21 cellular contexts compared by ENCODE assay signal in genomic region chr16:57640185-57640584, GRCh38. TPM values are rescaled to one million over a fixed set of nuclear protein-coding genes. Genes with fewer than 3 reads are reported as not detected.
A peak's percentile ranks its signal among the peaks of the same experiment; 100 is the strongest.
DNase-seq lines count a peak whose midpoint lies in the region; ATAC-seq and TF ChIP-seq lines count a peak whose summit lies in the region.
"Had no signal": no experiment of that assay in that cellular context is flagged by ENCODE, and none has a peak within 500 bp of the region (broad histone marks: within the 10 kb centered on the region; RNA-seq: fewer than 3 reads in every experiment).

No MANE protein-coding gene starts in this region.

- H3K9me3 Mint-ChIP-seq in CD8-positive, alpha-beta memory T cell = no peaks in the 10 kb centered on the region
- H3K9me3 Mint-ChIP-seq in endothelial cell (ENCODE audit: unreplicated experiment) = no peaks in the 10 kb centered on the region
- no peaks in the 10 kb centered on the region for H3K9me3 Mint-ChIP-seq in stimulated activated effector memory CD8-positive, alpha-beta T cell treated with anti-CD3 and anti-CD28 coated beads, Interleukin-12 subunit alpha, Interleukin-12 subunit beta, amount 100 ng/mL, for 72 hours
- H3K9me3 Mint-ChIP-seq: activated B cell treated with CpG ODN at 0.5 μM for 24 hours; activated T-helper 17 cell treated with anti-CD3 and anti-CD28 coated beads, Interleukin-2, amount 50 U/mL, for 72 hours had no signal

- no peaks in the 10 kb centered on the region for H3K27me3 Mint-ChIP-seq in CD8-positive, alpha-beta memory T cell
- peaks cover 9% of the 10 kb centered on the region for H3K27me3 Mint-ChIP-seq in endothelial cell (ENCODE audit: unreplicated experiment)

- H3K9me3 ChIP-seq in CD8-positive, alpha-beta memory T cell (ENCODE audit: low read length) = no peaks in the 10 kb centered on the region
- no peaks in the 10 kb centered on the region for H3K9me3 ChIP-seq in Loucy (ENCODE audit: insufficient read depth, low read depth, low read length)
- H3K9me3 ChIP-seq: tibial artery had no signal

- H4K20me1 ChIP-seq in Loucy (ENCODE audit: insufficient read depth, low read length, poor library complexity, severe bottlenecking) = no peaks in the 10 kb centered on the region

- no peak overlapping the region for H3K4me2 ChIP-seq in Loucy (ENCODE audit: low read depth, low read length, poor library complexity, severe bottlenecking)
- H3K4me2 ChIP-seq: smooth muscle cell had no signal

- POLR2A ChIA-PET in CD8-positive, alpha-beta memory T cell (lab: Charles Lee) = no interaction called here

- H3K36me3 Mint-ChIP-seq in CD8-positive, alpha-beta memory T cell = no peaks in the 10 kb centered on the region
- no peaks in the 10 kb centered on the region for H3K36me3 Mint-ChIP-seq in endothelial cell (ENCODE audit: low read depth, unreplicated experiment)
- H3K36me3 Mint-ChIP-seq in stimulated activated effector memory CD8-positive, alpha-beta T cell treated with anti-CD3 and anti-CD28 coated beads, Interleukin-12 subunit alpha, Interleukin-12 subunit beta, amount 100 ng/mL, for 72 hours = peaks cover 51% of the 10 kb centered on the region

- H3F3A ChIP-seq in Loucy (ENCODE audit: low read depth) = 0 out of 2 replicates have a peak, but pooled peaks cover 3% of the 10 kb centered on the region

- no peak overlapping the region for H2AFZ ChIP-seq in Loucy (ENCODE audit: low read length)

- TF ChIP-seq CTCF in Loucy (conservative IDR thresholded peaks at IDR 0.05; ENCODE audit: low read length) (no peak), endothelial cell (IDR thresholded peaks at IDR 0.05; ENCODE audit: unreplicated experiment) (no peak)

- no peak for TF ChIP-seq POLR2A in GM18505 (IDR thresholded peaks at IDR 0.05; ENCODE audit: borderline replicate concordance, extremely low read depth, insufficient read depth, insufficient read length)

- H3K4me3 ChIP-seq in CD8-positive, alpha-beta memory T cell (ENCODE audit: low read length) = no peak overlapping the region
- no peak overlapping the region for H3K4me3 ChIP-seq in Loucy (ENCODE audit: low read length, poor library complexity, severe bottlenecking)
- H3K4me3 ChIP-seq: coronary artery, smooth muscle cell, tibial artery had no signal

- H3K79me2 ChIP-seq in Loucy (ENCODE audit: insufficient read depth, low read length) = no peaks in the 10 kb centered on the region

- H3K27ac ChIP-seq in CD8-positive, alpha-beta memory T cell (ENCODE audit: low read depth, low read length) = no peak overlapping the region
- H3K27ac ChIP-seq: tibial artery had no signal

- peak overlapping the region in 5 of 8 donors; percentile 36 to 84 (median 51) for H3K27ac Mint-ChIP-seq in CD8-positive, alpha-beta memory T cell
- H3K27ac Mint-ChIP-seq in endothelial cell (ENCODE audit: unreplicated experiment) = peak overlapping the region; percentile 21
- H3K27ac Mint-ChIP-seq in stimulated activated effector memory CD8-positive, alpha-beta T cell treated with anti-CD3 and anti-CD28 coated beads, Interleukin-12 subunit alpha, Interleukin-12 subunit beta, amount 100 ng/mL, for 72 hours = peak overlapping the region; percentile 63
- H3K27ac Mint-ChIP-seq: activated B cell treated with CpG ODN at 0.5 μM for 24 hours; activated T-helper 17 cell treated with anti-CD3 and anti-CD28 coated beads, Interleukin-2, amount 50 U/mL, for 72 hours had no signal

- no peaks in the 10 kb centered on the region for H3K27me3 ChIP-seq in CD8-positive, alpha-beta memory T cell (ENCODE audit: insufficient read depth, low read length, poor library complexity, severe bottlenecking)
- no peaks in the 10 kb centered on the region for H3K27me3 ChIP-seq in Loucy (ENCODE audit: insufficient read depth, low read length, poor library complexity, severe bottlenecking)

- CTCF ChIA-PET in CD8-positive, alpha-beta memory T cell (lab: Charles Lee) = interaction anchor here (1.0 to 4.4 kb wide), 5 partner anchors 8 to 63 kb away, joined by 3 to 24 read pairs (median 5); no protein-coding TSS in a partner anchor

- no peak overlapping the region for H3K4me3 Mint-ChIP-seq in CD8-positive, alpha-beta memory T cell
- H3K4me3 Mint-ChIP-seq in endothelial cell (ENCODE audit: unreplicated experiment) = no peak overlapping the region
- no peak overlapping the region for H3K4me3 Mint-ChIP-seq in stimulated activated effector memory CD8-positive, alpha-beta T cell treated with anti-CD3 and anti-CD28 coated beads, Interleukin-12 subunit alpha, Interleukin-12 subunit beta, amount 100 ng/mL, for 72 hours
- H3K4me3 Mint-ChIP-seq: activated B cell treated with CpG ODN at 0.5 μM for 24 hours; activated T-helper 17 cell treated with anti-CD3 and anti-CD28 coated beads, Interleukin-2, amount 50 U/mL, for 72 hours had no signal

- no peak for DNase-seq in CD8-positive, alpha-beta memory T cell
- DNase-seq in endothelial cell (ENCODE audit: low spot score) = no peak
- DNase-seq in stimulated activated effector memory CD8-positive, alpha-beta T cell treated with anti-CD3 and anti-CD28 coated beads, Interleukin-12 subunit alpha, Interleukin-12 subunit beta, amount 100 ng/mL, for 72 hours (ENCODE audit: low spot score in 2 of 2) = no peak
- DNase-seq in activated naive CD4-positive, alpha-beta T cell treated with anti-CD3 and anti-CD28 coated beads, Interleukin-2, amount 50 U/mL, for 16 hours = no peak
- DNase-seq: activated B cell treated with CpG ODN at 0.5 μM for 24 hours; activated CD4-positive, alpha-beta T cell treated with anti-CD3 and anti-CD28 coated beads, Interleukin-2, amount 50 U/mL, for 4 hours; IMR-90; NCI-H446 treated with DMSO at 0.1 percent for 48 hours; stimulated activated CD4-positive, alpha-beta T cell treated with anti-CD3 and anti-CD28 coated beads, Interleukin-2, amount 100 ng/mL, for 24 hours; tibial artery had no signal

- H3K9me2 ChIP-seq in Loucy (replicated peaks; ENCODE audit: low read depth, low read length) = no peaks in the 10 kb centered on the region

- no peaks in the 10 kb centered on the region for H3K4me1 ChIP-seq in CD8-positive, alpha-beta memory T cell (ENCODE audit: insufficient read depth, low read length)
- peaks cover 33% of the 10 kb centered on the region for H3K4me1 ChIP-seq in Loucy (ENCODE audit: insufficient read depth, low read length, poor library complexity, severe bottlenecking)

- peaks cover 0 to 27% (median 11%) of the 10 kb centered on the region in 3 donors for H3K4me1 Mint-ChIP-seq in CD8-positive, alpha-beta memory T cell
- peaks cover 21% of the 10 kb centered on the region for H3K4me1 Mint-ChIP-seq in endothelial cell (ENCODE audit: unreplicated experiment)
- peaks cover 26% of the 10 kb centered on the region for H3K4me1 Mint-ChIP-seq in stimulated activated effector memory CD8-positive, alpha-beta T cell treated with anti-CD3 and anti-CD28 coated beads, Interleukin-12 subunit alpha, Interleukin-12 subunit beta, amount 100 ng/mL, for 72 hours
- H3K4me1 Mint-ChIP-seq: activated T-helper 17 cell treated with anti-CD3 and anti-CD28 coated beads, Interleukin-2, amount 50 U/mL, for 72 hours had no signal

- no peak for ATAC-seq in stimulated activated effector memory CD8-positive, alpha-beta T cell treated with anti-CD3 and anti-CD28 coated beads, Interleukin-12 subunit alpha, Interleukin-12 subunit beta, amount 100 ng/mL, for 72 hours
- ATAC-seq in GM18909 (IDR thresholded peaks at IDR 0.05; ENCODE audit: poor library complexity, unreplicated experiment) (no peak), GM18505 (IDR thresholded peaks at IDR 0.05; ENCODE audit: unreplicated experiment) (no peak)
- ATAC-seq: activated T-helper 17 cell treated with anti-CD3 and anti-CD28 coated beads, Interleukin-2, amount 50 U/mL, for 72 hours; HCT116 had no signal

- peak overlapping the region; percentile 45 for H3K9ac ChIP-seq in Loucy (ENCODE audit: low read depth, low read length, poor library complexity, severe bottlenecking)

- H3K36me3 ChIP-seq in CD8-positive, alpha-beta memory T cell (ENCODE audit: insufficient read depth, low read length) = no peaks in the 10 kb centered on the region
- H3K36me3 ChIP-seq in Loucy (ENCODE audit: insufficient read depth, low read length) = no peaks in the 10 kb centered on the region
- H3K36me3 ChIP-seq: tibial artery had no signal

RNA-seq across cellular contexts. Expression of gene ADGRG1, which starts 11.8 kb away (rescaled TPM):
- total RNA-seq in CD8-positive, alpha-beta memory T cell = 10 to 100 TPM; 25.8 to 29.8 TPM
- polyA plus RNA-seq in CD8-positive, alpha-beta memory T cell = 51.9 TPM
- total RNA-seq in endothelial cell (ENCODE audit: unreplicated experiment) = 2.7 TPM
- total RNA-seq: OCI-LY7 had no signal

RNA-seq across cellular contexts. Expression of gene ADGRG3, which starts 27.9 kb away (rescaled TPM):
- not detected for total RNA-seq in CD8-positive, alpha-beta memory T cell
- not detected for polyA plus RNA-seq in CD8-positive, alpha-beta memory T cell
- 0.31 TPM for total RNA-seq in endothelial cell (ENCODE audit: unreplicated experiment)
- total RNA-seq: activated B cell treated with CpG ODN at 0.5 μM for 24 hours; activated T-helper 17 cell treated with anti-CD3 and anti-CD28 coated beads, Interleukin-2, amount 50 U/mL, for 72 hours; IMR-90; M059J; OCI-LY7; renal cortical epithelial cell had no signal
- polyA plus RNA-seq: IMR-90, keratinocyte, smooth muscle cell had no signal

RNA-seq across cellular contexts. Expression of gene DRC7, which starts 54.4 kb away (rescaled TPM):
- total RNA-seq in CD8-positive, alpha-beta memory T cell = not detected
- polyA plus RNA-seq in CD8-positive, alpha-beta memory T cell = not detected
- total RNA-seq in endothelial cell (ENCODE audit: unreplicated experiment) = 1.8 TPM
- total RNA-seq: activated B cell treated with CpG ODN at 0.5 μM for 24 hours; activated T-helper 17 cell treated with anti-CD3 and anti-CD28 coated beads, Interleukin-2, amount 50 U/mL, for 72 hours; IMR-90; M059J had no signal
- polyA plus RNA-seq: IMR-90, keratinocyte, smooth muscle cell had no signal
